In the genomic region with DNA sequence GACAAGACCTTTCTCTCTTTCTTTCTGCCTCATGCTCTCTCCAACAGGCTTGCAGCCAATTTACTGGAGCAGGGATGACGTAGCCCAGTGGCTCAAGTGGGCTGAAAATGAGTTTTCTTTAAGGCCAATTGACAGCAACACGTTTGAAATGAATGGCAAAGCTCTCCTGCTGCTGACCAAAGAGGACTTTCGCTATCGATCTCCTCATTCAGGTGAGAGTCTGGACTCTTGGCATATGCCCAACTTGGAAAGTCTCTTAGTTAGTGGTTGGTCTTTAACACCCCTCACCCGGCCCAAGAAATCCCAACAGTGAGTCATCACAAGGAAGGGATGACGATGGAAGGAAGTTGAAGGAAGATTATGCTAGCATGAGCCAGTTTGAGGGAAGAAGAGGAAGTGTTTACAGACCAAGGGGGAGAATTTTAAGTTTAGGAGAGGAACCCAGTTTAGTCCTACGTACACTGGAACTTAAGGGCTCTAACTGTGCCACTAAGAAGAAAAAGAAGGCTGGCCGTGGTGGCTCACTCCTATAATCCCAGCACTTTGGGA, we compare ENCODE assay signal across 9 cellular contexts.
A peak's percentile ranks its signal among the peaks of the same experiment; 100 is the strongest.
DNase-seq lines count a peak whose midpoint lies in the region; ATAC-seq and TF ChIP-seq lines count a peak whose summit lies in the region.
"Had no signal": no experiment of that assay in that cellular context is flagged by ENCODE, and none has a peak within 500 bp of the region (broad histone marks: within the 10 kb centered on the region; RNA-seq: fewer than 3 reads in every experiment).

No MANE protein-coding gene starts in this region.

- no peak for ATAC-seq in activated T-cell treated with anti-CD3 and anti-CD28 coated beads, Interleukin-2, amount 50 U/mL, for 4 hours
- ATAC-seq in upper lobe of right lung (peak; percentile 71), GM18519 (IDR thresholded peaks at IDR 0.05; ENCODE audit: low FRiP score, unreplicated experiment) (no peak), HG03354 (IDR thresholded peaks at IDR 0.05; ENCODE audit: poor library complexity, severe bottlenecking, unreplicated experiment) (no peak)

- H3K27me3 ChIP-seq in upper lobe of right lung: no peaks in the 10 kb centered on the region

- intact Hi-C loops in activated T-helper 1 cell treated with anti-CD3 and anti-CD28 coated beads, Interleukin-12 subunit alpha, Interleukin-12 subunit beta, Interleukin-2, Interleukin-4 antibody, amounts not matched to agents 30 ng/mL and 10 ng/mL and 1 ng/mL, durations not matched to agents 14 hours and 24 hours and 36 hours (cut with micrococcal nuclease): no loop called here
- intact Hi-C loops in upper lobe of right lung (cut with DNase I): no loop called here

- H3K27ac ChIP-seq in upper lobe of right lung: peak overlapping the region; percentile 78

- no peak for DNase-seq in activated T-cell treated with anti-CD3 and anti-CD28 coated beads, Interleukin-2, amount 50 U/mL, for 24 hours
- DNase-seq in activated T-cell treated with anti-CD3 and anti-CD28 coated beads, Interleukin-2, amount 50 U/mL, for 4 hours: no peak
- no peak for DNase-seq in activated T-helper 1 cell treated with anti-CD3 and anti-CD28 coated beads, Interleukin-12 subunit alpha, Interleukin-12 subunit beta, Interleukin-2, Interleukin-4 antibody, amounts not matched to agents 30 ng/mL and 10 ng/mL and 1 ng/mL, durations not matched to agents 14 hours and 24 hours and 36 hours (ENCODE audit: low spot score)
- DNase-seq in kidney tubule cell (ENCODE audit: low spot score): peak; percentile 91
- DNase-seq in upper lobe of right lung: no peak
- no peak for DNase-seq in GM20000 (ENCODE audit: low spot score)

- no peak overlapping the region for H3K4me3 ChIP-seq in upper lobe of right lung

- peaks cover 62% of the 10 kb centered on the region for H3K4me1 Mint-ChIP-seq in activated T-cell treated with anti-CD3 and anti-CD28 coated beads, Interleukin-2, amount 50 U/mL, for 24 hours (ENCODE audit: low read depth)
- peaks cover 38% of the 10 kb centered on the region for H3K4me1 Mint-ChIP-seq in activated T-cell treated with anti-CD3 and anti-CD28 coated beads, Interleukin-2, amount 50 U/mL, for 4 hours (ENCODE audit: low read depth)
- peaks cover 91% of the 10 kb centered on the region for H3K4me1 Mint-ChIP-seq in activated T-helper 1 cell treated with anti-CD3 and anti-CD28 coated beads, Interleukin-12 subunit alpha, Interleukin-12 subunit beta, Interleukin-2, Interleukin-4 antibody, amounts not matched to agents 30 ng/mL and 10 ng/mL and 1 ng/mL, durations not matched to agents 14 hours and 24 hours and 36 hours (ENCODE audit: low read depth)

- H3K9me3 Mint-ChIP-seq in activated T-cell treated with anti-CD3 and anti-CD28 coated beads, Interleukin-2, amount 50 U/mL, for 24 hours: no peaks in the 10 kb centered on the region
- no peaks in the 10 kb centered on the region for H3K9me3 Mint-ChIP-seq in activated T-cell treated with anti-CD3 and anti-CD28 coated beads, Interleukin-2, amount 50 U/mL, for 4 hours
- no peaks in the 10 kb centered on the region for H3K9me3 Mint-ChIP-seq in activated T-helper 1 cell treated with anti-CD3 and anti-CD28 coated beads, Interleukin-12 subunit alpha, Interleukin-12 subunit beta, Interleukin-2, Interleukin-4 antibody, amounts not matched to agents 30 ng/mL and 10 ng/mL and 1 ng/mL, durations not matched to agents 14 hours and 24 hours and 36 hours

- peaks cover 5% of the 10 kb centered on the region for H3K36me3 ChIP-seq in upper lobe of right lung

- no peak overlapping the region for H3K4me3 Mint-ChIP-seq in activated T-cell treated with anti-CD3 and anti-CD28 coated beads, Interleukin-2, amount 50 U/mL, for 24 hours
- no peak overlapping the region for H3K4me3 Mint-ChIP-seq in activated T-cell treated with anti-CD3 and anti-CD28 coated beads, Interleukin-2, amount 50 U/mL, for 4 hours
- H3K4me3 Mint-ChIP-seq in activated T-helper 1 cell treated with anti-CD3 and anti-CD28 coated beads, Interleukin-12 subunit alpha, Interleukin-12 subunit beta, Interleukin-2, Interleukin-4 antibody, amounts not matched to agents 30 ng/mL and 10 ng/mL and 1 ng/mL, durations not matched to agents 14 hours and 24 hours and 36 hours: no peak overlapping the region
- H3K4me3 Mint-ChIP-seq: activated naive CD8-positive, alpha-beta T cell had no signal

- no peaks in the 10 kb centered on the region for H3K9me3 ChIP-seq in upper lobe of right lung

- peaks cover 59% of the 10 kb centered on the region for H3K4me1 ChIP-seq in upper lobe of right lung

- peak overlapping the region; percentile 23 for H3K27ac Mint-ChIP-seq in activated T-cell treated with anti-CD3 and anti-CD28 coated beads, Interleukin-2, amount 50 U/mL, for 24 hours
- H3K27ac Mint-ChIP-seq in activated T-helper 1 cell treated with anti-CD3 and anti-CD28 coated beads, Interleukin-12 subunit alpha, Interleukin-12 subunit beta, Interleukin-2, Interleukin-4 antibody, amounts not matched to agents 30 ng/mL and 10 ng/mL and 1 ng/mL, durations not matched to agents 14 hours and 24 hours and 36 hours: peak overlapping the region; percentile 77
- H3K27ac Mint-ChIP-seq: activated naive CD8-positive, alpha-beta T cell had no signal

- H3K36me3 Mint-ChIP-seq in activated T-cell treated with anti-CD3 and anti-CD28 coated beads, Interleukin-2, amount 50 U/mL, for 24 hours (ENCODE audit: low read depth): peaks cover 83% of the 10 kb centered on the region
- H3K36me3 Mint-ChIP-seq in activated T-cell treated with anti-CD3 and anti-CD28 coated beads, Interleukin-2, amount 50 U/mL, for 4 hours (ENCODE audit: insufficient read depth): peaks cover 56% of the 10 kb centered on the region
- peaks cover 74% of the 10 kb centered on the region for H3K36me3 Mint-ChIP-seq in activated T-helper 1 cell treated with anti-CD3 and anti-CD28 coated beads, Interleukin-12 subunit alpha, Interleukin-12 subunit beta, Interleukin-2, Interleukin-4 antibody, amounts not matched to agents 30 ng/mL and 10 ng/mL and 1 ng/mL, durations not matched to agents 14 hours and 24 hours and 36 hours (ENCODE audit: low read depth)

- TF ChIP-seq CTCF in upper lobe of right lung (IDR thresholded peaks at IDR 0.05) (no peak), GM20000 (IDR thresholded peaks at IDR 0.05; ENCODE audit: extremely low read depth, missing control alignments) (no peak)

- no peaks in the 10 kb centered on the region for H3K27me3 Mint-ChIP-seq in activated T-cell treated with anti-CD3 and anti-CD28 coated beads, Interleukin-2, amount 50 U/mL, for 24 hours
- no peaks in the 10 kb centered on the region for H3K27me3 Mint-ChIP-seq in activated T-cell treated with anti-CD3 and anti-CD28 coated beads, Interleukin-2, amount 50 U/mL, for 4 hours (ENCODE audit: low read depth)
- H3K27me3 Mint-ChIP-seq in activated T-helper 1 cell treated with anti-CD3 and anti-CD28 coated beads, Interleukin-12 subunit alpha, Interleukin-12 subunit beta, Interleukin-2, Interleukin-4 antibody, amounts not matched to agents 30 ng/mL and 10 ng/mL and 1 ng/mL, durations not matched to agents 14 hours and 24 hours and 36 hours (ENCODE audit: insufficient read depth): no peaks in the 10 kb centered on the region
- H3K27me3 Mint-ChIP-seq: activated naive CD8-positive, alpha-beta T cell had no signal
